29 cellular contexts compared by ENCODE assay signal in the genomic region with DNA sequence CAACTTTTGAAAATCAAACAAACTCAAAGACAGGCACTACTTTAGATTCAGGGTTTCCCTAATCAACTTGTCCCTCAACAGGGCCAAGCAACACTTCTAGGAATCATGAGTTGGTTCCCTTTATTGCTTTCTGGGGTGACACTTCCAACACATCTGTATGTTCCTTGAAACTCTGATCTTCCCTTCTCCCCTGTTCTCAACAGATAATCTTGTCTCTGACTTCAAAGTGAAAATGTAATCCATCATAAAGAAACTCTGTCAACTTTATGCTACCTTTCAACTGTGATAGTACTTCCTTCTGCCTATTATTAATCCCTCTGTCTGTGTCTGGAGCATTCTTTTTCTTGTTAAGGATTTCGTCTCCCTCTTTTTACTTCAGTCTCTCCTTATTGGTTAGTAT.
"Had no signal": no experiment of that assay in that cellular context is flagged by ENCODE, and none has a peak within 500 bp of the region (broad histone marks: within the 10 kb centered on the region; RNA-seq: fewer than 3 reads in every experiment).

No MANE protein-coding gene starts in this region.

- DNase-seq: stimulated activated CD4-positive, alpha-beta T cell treated with anti-CD3 and anti-CD28 coated beads, Interleukin-2, amount 100 ng/mL, for 48 hours; stimulated activated CD4-positive, alpha-beta T cell treated with anti-CD3 and anti-CD28 coated beads, Interleukin-4, amount 100 ng/mL, for 1 hour; stimulated activated CD4-positive, alpha-beta T cell treated with anti-CD3 and anti-CD28 coated beads, Interleukin-4, amount 100 ng/mL, for 24 hours; stimulated activated CD4-positive, alpha-beta T cell treated with anti-CD3 and anti-CD28 coated beads, Interleukin-4, amount 100 ng/mL, for 4 hours; stimulated activated CD8-positive, alpha-beta memory T cell treated with anti-CD3 and anti-CD28 coated beads, Interleukin-4, amount 100 ng/mL, for 48 hours; stimulated activated naive B cell treated with anti-CD40 and anti-IgM and Interleukin-4, amounts not matched to agents 10 μg/mL and 1 μg/mL and 100 μg/mL, for 72 hours; stimulated activated naive CD4-positive, alpha-beta T cell; stimulated activated naive CD4-positive, alpha-beta T cell treated with Interleukin-2 at 50 U/mL for 16 hours; stimulated activated naive CD8-positive, alpha-beta T cell treated with anti-CD3 and anti-CD28 coated beads, Interleukin-15, amount 100 ng/mL, for 72 hours; stimulated activated naive CD8-positive, alpha-beta T cell treated with anti-CD3 and anti-CD28 coated beads, Interleukin-15, Interleukin-2, amounts not matched to agents 100 U/mL and 50 U/mL, for 24 hours; stomach; substantia nigra; testis; thyroid gland; tibial artery; transverse colon; trophoblast cell; upper lobe of left lung; upper lobe of right lung; uterus had no signal

- ATAC-seq: stimulated activated effector memory CD8-positive, alpha-beta T cell treated with anti-CD3 and anti-CD28 coated beads, Interleukin-12 subunit alpha, Interleukin-12 subunit beta, amount 100 ng/mL, for 72 hours; stimulated activated memory B cell treated with anti-CD40 and anti-IgM and Interleukin-4, amounts not matched to agents 10 μg/mL and 1 μg/mL and 100 μg/mL, for 72 hours; stimulated activated naive B cell treated with anti-CD40 and anti-IgM and Interleukin-4, amounts not matched to agents 10 μg/mL and 1 μg/mL and 100 μg/mL, for 72 hours; stimulated activated naive CD8-positive, alpha-beta T cell treated with anti-CD3 and anti-CD28 coated beads, Interleukin-15, amount 100 ng/mL, for 72 hours; stimulated activated naive CD8-positive, alpha-beta T cell treated with anti-CD3 and anti-CD28 coated beads, Interleukin-15, Interleukin-2, amounts not matched to agents 100 U/mL and 50 U/mL, for 24 hours; upper lobe of right lung had no signal

- H3K4me1 Mint-ChIP-seq: stimulated activated effector memory CD8-positive, alpha-beta T cell treated with anti-CD3 and anti-CD28 coated beads, Interleukin-12 subunit alpha, Interleukin-12 subunit beta, amount 100 ng/mL, for 72 hours; stimulated activated memory B cell treated with anti-CD40 and anti-IgM and Interleukin-4, amounts not matched to agents 10 μg/mL and 1 μg/mL and 100 μg/mL, for 72 hours; stimulated activated naive CD8-positive, alpha-beta T cell treated with anti-CD3 and anti-CD28 coated beads, Interleukin-15, amount 100 ng/mL, for 72 hours had no signal

- H3K9me3 Mint-ChIP-seq: stimulated activated memory B cell treated with anti-CD40 and anti-IgM and Interleukin-4, amounts not matched to agents 10 μg/mL and 1 μg/mL and 100 μg/mL, for 72 hours; stimulated activated naive B cell treated with anti-CD40 and anti-IgM and Interleukin-4, amounts not matched to agents 10 μg/mL and 1 μg/mL and 100 μg/mL, for 72 hours; type B pancreatic cell had no signal

- H3K4me3 ChIP-seq: stomach, suprapubic skin, testis, thoracic aorta, thyroid gland, tibial artery, tibial nerve, transverse colon, upper lobe of left lung, upper lobe of right lung, uterus, vagina had no signal

- H3K27me3 ChIP-seq: stomach, suprapubic skin, testis, thyroid gland, tibial artery, tibial nerve, transverse colon, upper lobe of left lung, upper lobe of right lung, uterus, vagina had no signal

- H3K9me3 ChIP-seq: stomach, suprapubic skin, testis, thoracic aorta, thyroid gland, tibial artery, tibial nerve, transverse colon, upper lobe of left lung, upper lobe of right lung, uterus, vagina had no signal

- H3K27me3 Mint-ChIP-seq: stimulated activated memory B cell treated with anti-CD40 and anti-IgM and Interleukin-4, amounts not matched to agents 10 μg/mL and 1 μg/mL and 100 μg/mL, for 72 hours; stimulated activated naive B cell treated with anti-CD40 and anti-IgM and Interleukin-4, amounts not matched to agents 10 μg/mL and 1 μg/mL and 100 μg/mL, for 72 hours; stimulated activated naive CD8-positive, alpha-beta T cell treated with anti-CD3 and anti-CD28 coated beads, Interleukin-15, amount 100 ng/mL, for 72 hours; stimulated activated naive CD8-positive, alpha-beta T cell treated with anti-CD3 and anti-CD28 coated beads, Interleukin-15, Interleukin-2, amounts not matched to agents 100 ng/mL and 50 ng/mL, for 24 hours had no signal

- H3K4me1 ChIP-seq: stomach, suprapubic skin, testis, thyroid gland, tibial artery, tibial nerve, upper lobe of left lung, upper lobe of right lung, uterus, vagina had no signal

- H3K27ac Mint-ChIP-seq: stimulated activated effector memory CD8-positive, alpha-beta T cell treated with anti-CD3 and anti-CD28 coated beads, Interleukin-12 subunit alpha, Interleukin-12 subunit beta, amount 100 ng/mL, for 72 hours; stimulated activated memory B cell treated with anti-CD40 and anti-IgM and Interleukin-4, amounts not matched to agents 10 μg/mL and 1 μg/mL and 100 μg/mL, for 72 hours; stimulated activated naive B cell treated with anti-CD40 and anti-IgM and Interleukin-4, amounts not matched to agents 10 μg/mL and 1 μg/mL and 100 μg/mL, for 72 hours; stimulated activated naive CD8-positive, alpha-beta T cell treated with anti-CD3 and anti-CD28 coated beads, Interleukin-15, amount 100 ng/mL, for 72 hours; stimulated activated naive CD8-positive, alpha-beta T cell treated with anti-CD3 and anti-CD28 coated beads, Interleukin-15, Interleukin-2, amounts not matched to agents 100 ng/mL and 50 ng/mL, for 24 hours; type B pancreatic cell had no signal

- H3K36me3 Mint-ChIP-seq: stimulated activated effector memory CD8-positive, alpha-beta T cell treated with anti-CD3 and anti-CD28 coated beads, Interleukin-12 subunit alpha, Interleukin-12 subunit beta, amount 100 ng/mL, for 72 hours; stimulated activated memory B cell treated with anti-CD40 and anti-IgM and Interleukin-4, amounts not matched to agents 10 μg/mL and 1 μg/mL and 100 μg/mL, for 72 hours; stimulated activated naive B cell treated with anti-CD40 and anti-IgM and Interleukin-4, amounts not matched to agents 10 μg/mL and 1 μg/mL and 100 μg/mL, for 72 hours; type B pancreatic cell had no signal

- FAIRE-seq: urothelium cell line had no signal

- H3K36me3 ChIP-seq: stomach, suprapubic skin, thoracic aorta, thyroid gland, tibial artery, tibial nerve, transverse colon, upper lobe of left lung, upper lobe of right lung, uterus, vagina had no signal

- H3K4me3 Mint-ChIP-seq: stimulated activated effector memory CD8-positive, alpha-beta T cell treated with anti-CD3 and anti-CD28 coated beads, Interleukin-12 subunit alpha, Interleukin-12 subunit beta, amount 100 ng/mL, for 72 hours; stimulated activated memory B cell treated with anti-CD40 and anti-IgM and Interleukin-4, amounts not matched to agents 10 μg/mL and 1 μg/mL and 100 μg/mL, for 72 hours; stimulated activated naive B cell treated with anti-CD40 and anti-IgM and Interleukin-4, amounts not matched to agents 10 μg/mL and 1 μg/mL and 100 μg/mL, for 72 hours; stimulated activated naive CD8-positive, alpha-beta T cell treated with anti-CD3 and anti-CD28 coated beads, Interleukin-15, amount 100 ng/mL, for 72 hours; stimulated activated naive CD8-positive, alpha-beta T cell treated with anti-CD3 and anti-CD28 coated beads, Interleukin-15, Interleukin-2, amounts not matched to agents 100 ng/mL and 50 ng/mL, for 24 hours; type B pancreatic cell had no signal

- H3K27ac ChIP-seq: stomach, suprapubic skin, testis, thoracic aorta, thyroid gland, tibial artery, tibial nerve, transverse colon, upper lobe of left lung, upper lobe of right lung, uterus, vagina had no signal
